In genomic region chr7:151779255-151779654, GRCh38 we compare ENCODE assay signal across 22 cellular contexts.
"Had no signal": no experiment of that assay in that cellular context is flagged by ENCODE, and none has a peak within 500 bp of the region (broad histone marks: within the 10 kb centered on the region; RNA-seq: fewer than 3 reads in every experiment).

No MANE protein-coding gene starts in this region.

- H3K27ac ChIP-seq: SJSA1, SK-N-MC had no signal

- H3K36me3 ChIP-seq: MG63, SJSA1 had no signal

- H3K9me3 ChIP-seq: MG63, SJSA1 had no signal

- DNase-seq: IMR-90, Karpas-422, KG1, MG63, NCI-H1092, NCI-H1105 treated with DMSO at 0.1 percent for 48 hours, NCI-H1417 treated with DMSO at 0.1 percent for 48 hours, NCI-H146, NCI-H1694 treated with DMSO at 0.1 percent for 48 hours, NCI-H1930, NCI-H2081, NCI-H2107, NCI-H2227 treated with DMSO at 0.1 percent for 48 hours, NCI-H524, NCI-H526 treated with DMSO at 0.1 percent for 48 hours, NCI-H748 treated with DMSO at 0.1 percent for 48 hours, Right ventricle myocardium superior, RPMI8226, SIG-M5 had no signal

- H3K27me3 ChIP-seq: MG63, SJSA1 had no signal

- ATAC-seq: HepG2 had no signal

- H3K4me3 ChIP-seq: MG63, SJSA1, SK-N-MC had no signal
